Comparison of ENCODE assay signal across 26 cellular contexts in genomic region chr12:25082628-25083027, GRCh38.
"Had no signal": no experiment of that assay in that cellular context is flagged by ENCODE, and none has a peak within 500 bp of the region (broad histone marks: within the 10 kb centered on the region; RNA-seq: fewer than 3 reads in every experiment).

No MANE protein-coding gene starts in this region.

- H3K9me3 ChIP-seq: ascending aorta, breast epithelium, colonic mucosa, esophagus squamous epithelium, gastroesophageal sphincter, heart right ventricle had no signal

- H3K27ac ChIP-seq: ascending aorta, breast epithelium, cardiac muscle cell, colonic mucosa, epithelial cell of prostate, esophagus squamous epithelium, gastroesophageal sphincter had no signal

- H3K36me3 ChIP-seq: ascending aorta, breast epithelium, cardiac muscle cell, colonic mucosa, gastroesophageal sphincter had no signal

- H3K27me3 ChIP-seq: ascending aorta, breast epithelium, cardiac muscle cell, colonic mucosa, esophagus squamous epithelium, gastroesophageal sphincter, heart right ventricle had no signal

- H3K4me1 ChIP-seq: ascending aorta, breast epithelium, colonic mucosa, esophagus squamous epithelium, gastroesophageal sphincter had no signal

- ATAC-seq: activated CD4-positive, alpha-beta T cell treated with anti-CD3 and anti-CD28 coated beads for 36 hours; activated CD8-positive, alpha-beta memory T cell treated with anti-CD3 and anti-CD28 coated beads, Interleukin-2, amount 10 ng/mL, durations not matched to agents 7 days and 5 days; activated CD8-positive, alpha-beta T cell treated with anti-CD3 and anti-CD28 coated beads, Interleukin-2, amount 10 ng/mL, durations not matched to agents 7 days and 5 days; activated naive CD4-positive, alpha-beta T cell treated with anti-CD3 and anti-CD28 coated beads, Interleukin-2, amount 50 U/mL, for 72 hours; gastroesophageal sphincter; heart right ventricle had no signal

- H3K4me3 ChIP-seq: ascending aorta, breast epithelium, cardiac muscle cell, colonic mucosa, esophagus squamous epithelium, gastroesophageal sphincter, heart right ventricle had no signal

- DNase-seq: activated CD4-positive, alpha-beta memory T cell treated with anti-CD3 and anti-CD28 coated beads for 36 hours; activated CD4-positive, alpha-beta T cell treated with anti-CD3 and anti-CD28 coated beads for 36 hours; activated CD4-positive, alpha-beta T cell treated with anti-CD3 and anti-CD28 coated beads, Interleukin-2, amount 10 ng/mL, durations not matched to agents 24 days and 14 days; activated CD4-positive, CD25-positive, alpha-beta regulatory T cell; activated CD4-positive, CD25-positive, alpha-beta regulatory T cell treated with anti-CD3 and anti-CD28 coated beads, Interleukin-2, amount 50 U/mL, for 72 hours; activated CD8-positive, alpha-beta memory T cell treated with anti-CD3 and anti-CD28 coated beads, Interleukin-2, amount 10 ng/mL, durations not matched to agents 7 days and 5 days; activated CD8-positive, alpha-beta memory T cell treated with anti-CD3 and anti-CD28 coated beads, Interleukin-2, amount 50 U/mL, for 4 hours; activated CD8-positive, alpha-beta T cell treated with anti-CD3 and anti-CD28 coated beads, Interleukin-2, amount 10 ng/mL, durations not matched to agents 7 days and 5 days; activated effector memory CD4-positive, alpha-beta T cell treated with anti-CD3 and anti-CD28 coated beads, Interleukin-2, amount 50 U/mL, for 16 hours; activated naive CD4-positive, alpha-beta T cell treated with anti-CD3 and anti-CD28 coated beads, Interleukin-2, amount 10 ng/mL, durations not matched to agents 7 days and 5 days; activated naive CD8-positive, alpha-beta T cell treated with anti-CD3 and anti-CD28 coated beads, Interleukin-2, amount 10 ng/mL, durations not matched to agents 7 days and 5 days; activated T-cell treated with anti-CD3 and anti-CD28 coated beads, Interleukin-2, amount 50 U/mL, for 1 hour; activated T-cell treated with anti-CD3 and anti-CD28 coated beads, Interleukin-2, amount 50 U/mL, for 48 hours; central memory CD4-positive, alpha-beta T cell; cerebellar nuclear complex; colonic mucosa; effector CD8-positive, alpha-beta T cell; esophagus squamous epithelium; heart right ventricle; T-helper 2 cell had no signal
